1 cellular context compared by ENCODE assay signal in genomic region chr19:44949550-44949949, GRCh38.
TF ChIP-seq lines count a peak whose summit lies in the region.

No MANE protein-coding gene starts in this region.

TF ChIP-seq in liver, 16 proteins besides CTCF, POLR2A, EP300 and RAD21 (continued from another document):
- TF ChIP-seq REST (IDR thresholded peaks at IDR 0.05) = peak; percentile 43
TF ChIP-seq in liver: peak in this region for 1.
